Comparison of ENCODE assay signal across 8 cellular contexts in the genomic region with DNA sequence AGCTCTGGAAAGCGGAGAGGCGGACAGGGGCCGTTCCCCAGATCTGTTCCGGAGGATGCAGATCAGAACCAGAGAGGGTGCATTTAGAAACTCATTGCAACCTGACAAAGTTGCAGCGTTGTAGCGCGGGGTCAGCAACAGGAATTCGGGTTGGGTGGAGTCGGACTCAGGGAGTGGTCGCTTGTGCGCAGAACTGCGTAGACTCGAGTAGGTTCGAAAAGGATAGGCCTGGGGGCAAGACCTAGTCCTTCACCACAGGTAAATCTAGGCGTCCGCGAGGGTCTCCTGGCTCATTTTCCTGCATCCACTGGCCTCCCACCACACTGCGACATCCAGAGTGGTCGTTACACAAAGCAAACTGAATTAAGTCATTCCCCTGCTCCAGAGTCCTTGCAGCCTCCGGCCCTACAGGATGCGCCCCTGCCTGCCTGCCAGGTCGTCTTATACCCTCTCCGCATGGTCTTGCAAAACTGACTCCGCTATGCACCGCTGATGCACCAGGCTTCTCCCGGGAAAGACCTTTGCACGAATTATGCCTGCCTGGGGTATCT. TPM values are rescaled to one million over a fixed set of nuclear protein-coding genes. Genes with fewer than 3 reads are reported as not detected.
DNase-seq lines count a peak whose midpoint lies in the region; ATAC-seq and TF ChIP-seq lines count a peak whose summit lies in the region.

No MANE protein-coding gene starts in this region.

- ATAC-seq in stimulated activated effector memory CD8-positive, alpha-beta T cell treated with anti-CD3 and anti-CD28 coated beads, Interleukin-12 subunit alpha, Interleukin-12 subunit beta, amount 100 ng/mL, for 72 hours, result no peak
- ATAC-seq in GM21447 (IDR thresholded peaks at IDR 0.05; ENCODE audit: unreplicated experiment), result no peak
- no peak for ATAC-seq in body of pancreas
- ATAC-seq in GM21526 (IDR thresholded peaks at IDR 0.05; ENCODE audit: low FRiP score, unreplicated experiment), result no peak

- in situ Hi-C loops in astrocyte of the cerebellum (cut with HindIII; ENCODE audit: low sequenced_read_pairs), result no loop called here

- WGBS in body of pancreas, 2 donors, result 30 to 37% methylated on average over 27 of the region's 27 CpGs

- H3K4me1 ChIP-seq in body of pancreas, result peaks cover 10% of the 10 kb centered on the region

- no peak for TF ChIP-seq CTCF in astrocyte of the cerebellum (IDR thresholded peaks at IDR 0.05; ENCODE audit: low read depth, low read length, missing control alignments)
- no peak for TF ChIP-seq CTCF in body of pancreas (IDR thresholded peaks at IDR 0.05)

- H3K4me3 ChIP-seq in astrocyte of the cerebellum (ENCODE audit: low read depth, low read length) (peak overlapping the region; percentile 37), body of pancreas (no peak overlapping the region)

- no peak for TF ChIP-seq POLR2A in body of pancreas (IDR thresholded peaks at IDR 0.05)

- CTCF ChIA-PET in activated CD4-positive, alpha-beta T cell treated with anti-CD3 and anti-CD28 coated beads, Interleukin-2, amount 10 ng/mL, durations not matched to agents 7 days and 5 days (lab: Charles Lee), result interaction anchor here (0.6 to 2.2 kb wide), 24 partner anchors 10 to 344 kb away, joined by 3 to 13 read pairs (median 6); no protein-coding TSS in a partner anchor

- H3K36me3 ChIP-seq in body of pancreas (replicated peaks in 1 of 2; ENCODE audit: insufficient read depth in 1 of 2, low read depth in 2 of 2), result no peaks in the 10 kb centered on the region

- peaks cover 24% of the 10 kb centered on the region for H3K27me3 Mint-ChIP-seq in activated CD4-positive, alpha-beta T cell treated with anti-CD3 and anti-CD28 coated beads, Interleukin-2, amount 10 ng/mL, durations not matched to agents 7 days and 5 days
- peaks cover 18 to 37% (median 25%) of the 10 kb centered on the region in 3 donors for H3K27me3 Mint-ChIP-seq in immature natural killer cell (ENCODE audit: low read depth in 3 of 3)

- POLR2A ChIA-PET in activated CD4-positive, alpha-beta T cell treated with anti-CD3 and anti-CD28 coated beads, Interleukin-2, amount 10 ng/mL, durations not matched to agents 7 days and 5 days (lab: Charles Lee), result no interaction called here

- no peaks in the 10 kb centered on the region for H3K36me3 Mint-ChIP-seq in activated CD4-positive, alpha-beta T cell treated with anti-CD3 and anti-CD28 coated beads, Interleukin-2, amount 10 ng/mL, durations not matched to agents 7 days and 5 days (ENCODE audit: low read depth)
- peaks cover 0 to 4% (median 0%) of the 10 kb centered on the region in 3 donors for H3K36me3 Mint-ChIP-seq in immature natural killer cell
- no peaks in the 10 kb centered on the region for H3K36me3 Mint-ChIP-seq in stimulated activated effector memory CD8-positive, alpha-beta T cell treated with anti-CD3 and anti-CD28 coated beads, Interleukin-12 subunit alpha, Interleukin-12 subunit beta, amount 100 ng/mL, for 72 hours

- no peak overlapping the region for H3K27ac Mint-ChIP-seq in activated CD4-positive, alpha-beta T cell treated with anti-CD3 and anti-CD28 coated beads, Interleukin-2, amount 10 ng/mL, durations not matched to agents 7 days and 5 days
- H3K27ac Mint-ChIP-seq in immature natural killer cell, result no peak overlapping the region
- no peak overlapping the region for H3K27ac Mint-ChIP-seq in stimulated activated effector memory CD8-positive, alpha-beta T cell treated with anti-CD3 and anti-CD28 coated beads, Interleukin-12 subunit alpha, Interleukin-12 subunit beta, amount 100 ng/mL, for 72 hours

- peaks cover 19% of the 10 kb centered on the region for H3K4me1 Mint-ChIP-seq in activated CD4-positive, alpha-beta T cell treated with anti-CD3 and anti-CD28 coated beads, Interleukin-2, amount 10 ng/mL, durations not matched to agents 7 days and 5 days
- H3K4me1 Mint-ChIP-seq in immature natural killer cell, result peaks cover 17 to 30% of the 10 kb centered on the region in 2 donors
- peaks cover 23% of the 10 kb centered on the region for H3K4me1 Mint-ChIP-seq in stimulated activated effector memory CD8-positive, alpha-beta T cell treated with anti-CD3 and anti-CD28 coated beads, Interleukin-12 subunit alpha, Interleukin-12 subunit beta, amount 100 ng/mL, for 72 hours

- no peak for DNase-seq in activated CD4-positive, alpha-beta T cell treated with anti-CD3 and anti-CD28 coated beads, Interleukin-2, amount 10 ng/mL, durations not matched to agents 7 days and 5 days
- DNase-seq in activated CD4-positive, alpha-beta T cell treated with anti-CD3 and anti-CD28 coated beads for 1 hour, result no peak
- no peak for DNase-seq in astrocyte of the cerebellum (ENCODE audit: low read depth)
- DNase-seq in immature natural killer cell, result no peak
- no peak for DNase-seq in stimulated activated effector memory CD8-positive, alpha-beta T cell treated with anti-CD3 and anti-CD28 coated beads, Interleukin-12 subunit alpha, Interleukin-12 subunit beta, amount 100 ng/mL, for 72 hours (ENCODE audit: low spot score in 2 of 2)
- DNase-seq in body of pancreas, result no peak

- peak overlapping the region; percentile 62 for H3K4me3 Mint-ChIP-seq in activated CD4-positive, alpha-beta T cell treated with anti-CD3 and anti-CD28 coated beads, Interleukin-2, amount 10 ng/mL, durations not matched to agents 7 days and 5 days
- H3K4me3 Mint-ChIP-seq in immature natural killer cell, result peak overlapping the region; percentile 75 to 85 (median 80)
- peak overlapping the region; percentile 70 for H3K4me3 Mint-ChIP-seq in stimulated activated effector memory CD8-positive, alpha-beta T cell treated with anti-CD3 and anti-CD28 coated beads, Interleukin-12 subunit alpha, Interleukin-12 subunit beta, amount 100 ng/mL, for 72 hours

- no peaks in the 10 kb centered on the region for H3K9me3 ChIP-seq in body of pancreas

- H3K27me3 ChIP-seq in body of pancreas, result peaks cover 0 to 3% of the 10 kb centered on the region in 2 donors

- H3K9me3 Mint-ChIP-seq in activated CD4-positive, alpha-beta T cell treated with anti-CD3 and anti-CD28 coated beads, Interleukin-2, amount 10 ng/mL, durations not matched to agents 7 days and 5 days, result peaks cover 4% of the 10 kb centered on the region
- peaks cover 0 to 7% (median 0%) of the 10 kb centered on the region in 6 donors for H3K9me3 Mint-ChIP-seq in immature natural killer cell
- H3K9me3 Mint-ChIP-seq in stimulated activated effector memory CD8-positive, alpha-beta T cell treated with anti-CD3 and anti-CD28 coated beads, Interleukin-12 subunit alpha, Interleukin-12 subunit beta, amount 100 ng/mL, for 72 hours, result peaks cover 3% of the 10 kb centered on the region

- intact Hi-C loops in body of pancreas (cut with DNase I), result no loop called here

- no peak overlapping the region for H3K27ac ChIP-seq in body of pancreas

RNA-seq across cellular contexts. Expression of gene ZNF518B, which starts 4.7 kb away (rescaled TPM):
- 10 to 100 TPM; 16.9 to 19.6 TPM for total RNA-seq in activated CD4-positive, alpha-beta T cell treated with anti-CD3 and anti-CD28 coated beads, Interleukin-2, amount 10 ng/mL, durations not matched to agents 7 days and 5 days
- 1 to 10 TPM; 2.8 to 8.5 (median 4.9) TPM for polyA plus RNA-seq in immature natural killer cell
- 10 to 100 TPM in 1 of 2 donors, 1 to 10 TPM in 1; 2.3 to 17.1 TPM for total RNA-seq in body of pancreas
